ENCODE assay signal across 9 cellular contexts in genomic region chr6:4059115-4059777, GRCh38. TPM values are rescaled to one million over a fixed set of nuclear protein-coding genes. Genes with fewer than 3 reads are reported as not detected.
A peak's percentile ranks its signal among the peaks of the same experiment; 100 is the strongest.
DNase-seq lines count a peak whose midpoint lies in the region; ATAC-seq and TF ChIP-seq lines count a peak whose summit lies in the region.
"Had no signal": no experiment of that assay in that cellular context is flagged by ENCODE, and none has a peak within 500 bp of the region (broad histone marks: within the 10 kb centered on the region; RNA-seq: fewer than 3 reads in every experiment).

No MANE protein-coding gene starts in this region.

- no peaks in the 10 kb centered on the region for H3K4me1 Mint-ChIP-seq in activated B cell treated with CpG ODN at 0.5 μM for 24 hours
- no peaks in the 10 kb centered on the region for H3K4me1 Mint-ChIP-seq in Caco-2 (ENCODE audit: low read depth, unreplicated experiment)

- H3K27me3 ChIP-seq in H7 (ENCODE audit: control insufficient read depth, insufficient read depth, low read length), result no peaks in the 10 kb centered on the region
- no peaks in the 10 kb centered on the region for H3K27me3 ChIP-seq in Caco-2 (replicated peaks; ENCODE audit: control insufficient read depth, insufficient read depth, low read length)

- H3K27ac Mint-ChIP-seq in activated B cell treated with CpG ODN at 0.5 μM for 24 hours (peak overlapping the region; percentile 19), Caco-2 (ENCODE audit: unreplicated experiment) (no peak overlapping the region)

- no peaks in the 10 kb centered on the region for H3K27me3 Mint-ChIP-seq in activated B cell treated with CpG ODN at 0.5 μM for 24 hours
- no peaks in the 10 kb centered on the region for H3K27me3 Mint-ChIP-seq in Caco-2 (ENCODE audit: insufficient read depth, unreplicated experiment)

- peak; percentile 53 for DNase-seq in H4 (ENCODE audit: low spot score)
- no peak for DNase-seq in activated B cell treated with CpG ODN at 0.5 μM for 24 hours
- peak; percentile 85 for DNase-seq in dermis blood vessel endothelial cell
- DNase-seq in stimulated activated CD4-positive, alpha-beta T cell treated with anti-CD3 and anti-CD28 coated beads, Interleukin-12 subunit alpha, Interleukin-12 subunit beta, amount 100 ng/mL, for 48 hours (ENCODE audit: low read depth in 2 of 3, low spot score in 1 of 3), result peak; percentile 36 to 50 (median 44)
- DNase-seq in NCI-H510A treated with DMSO at 0.1 percent for 48 hours (lab: John Stamatoyannopoulos, UW), result no peak
- no peak for DNase-seq in H7
- DNase-seq in Caco-2, result no peak

- TF ChIP-seq CTCF in activated B cell treated with CpG ODN at 0.5 μM for 24 hours (IDR thresholded peaks at IDR 0.05) (no peak), Caco-2 (IDR thresholded peaks at IDR 0.05; ENCODE audit: insufficient read depth in 1 of 2, low read depth in 1 of 2, low read length in 1 of 2, severe bottlenecking in 1 of 2, unreplicated experiment in 1 of 2) (no peak)

- POLR2A ChIA-PET in activated B cell treated with CpG ODN at 0.5 μM for 24 hours (lab: Charles Lee) (no interaction called here), Caco-2 (lab: Charles Lee) (no interaction called here)

- peaks cover 93% of the 10 kb centered on the region for H3K36me3 Mint-ChIP-seq in activated B cell treated with CpG ODN at 0.5 μM for 24 hours (ENCODE audit: low read depth)
- peaks cover 85% of the 10 kb centered on the region for H3K36me3 Mint-ChIP-seq in Caco-2 (ENCODE audit: insufficient read depth, unreplicated experiment)

- CTCF ChIA-PET in activated B cell treated with CpG ODN at 0.5 μM for 24 hours (lab: Charles Lee), result interaction anchor here (0.6 to 2.5 kb wide), 2 partner anchors 76 to 96 kb away, joined by 4 to 6 read pairs; partner anchors contain the start of gene ECI2
- CTCF ChIA-PET in Caco-2 (lab: Charles Lee), result no interaction called here

- BruUV-seq in Caco-2 (replicated peaks; lab: Mats Ljungman, UMichigan), result no TSS peak

- peaks cover 27% of the 10 kb centered on the region for H3K36me3 ChIP-seq in H7 (replicated peaks; ENCODE audit: control insufficient read depth, insufficient read depth, low read length)
- peaks cover 2% of the 10 kb centered on the region for H3K36me3 ChIP-seq in Caco-2 (ENCODE audit: control insufficient read depth, insufficient read depth, low read length)

- no peaks in the 10 kb centered on the region for H3K9me3 ChIP-seq in Caco-2

- H3K4me3 Mint-ChIP-seq in activated B cell treated with CpG ODN at 0.5 μM for 24 hours, result no peak overlapping the region
- no peak overlapping the region for H3K4me3 Mint-ChIP-seq in Caco-2 (ENCODE audit: unreplicated experiment)

- H3K9me3 Mint-ChIP-seq in activated B cell treated with CpG ODN at 0.5 μM for 24 hours, result no peaks in the 10 kb centered on the region
- H3K9me3 Mint-ChIP-seq in Caco-2 (ENCODE audit: unreplicated experiment), result no peaks in the 10 kb centered on the region
- H3K9me3 Mint-ChIP-seq: nephron had no signal

- H3K4me1 ChIP-seq in Caco-2, result no peaks in the 10 kb centered on the region

- no peak overlapping the region for H3K4me3 ChIP-seq in H7 (ENCODE audit: insufficient read depth, low read depth, low read length)
- H3K4me3 ChIP-seq in Caco-2 (ENCODE audit: low read depth, low read length), result no peak overlapping the region

- intact Hi-C loops in activated B cell treated with CpG ODN at 0.5 μM for 24 hours (cut with micrococcal nuclease) (loop anchor here (10.0 kb wide), 1 partner anchor 876 kb away; no protein-coding TSS in a partner anchor), Caco-2 (cut with micrococcal nuclease; ENCODE audit: unreplicated experiment) (no loop called here)

- ATAC-seq in activated B cell treated with CpG ODN at 0.5 μM for 24 hours (ENCODE audit: low read depth), result no peak
- ATAC-seq in HG03108 (IDR thresholded peaks at IDR 0.05; ENCODE audit: unreplicated experiment), result no peak

RNA-seq across cellular contexts. Expression of gene FAM217A, which starts 19.7 kb away (rescaled TPM):
- total RNA-seq in H4 (2014; rRNA removed; shearing (Covaris generic)), result not detected in 2 replicates
- total RNA-seq in activated B cell treated with CpG ODN at 0.5 μM for 24 hours (not detected in 2 replicates), dermis blood vessel endothelial cell (not detected in 2 replicates), Caco-2 (2022) (not detected in 2 replicates)
- not detected in 2 replicates for total RNA-seq in H7 (2014; rRNA removed; shearing (Covaris generic))

Comparison
In these comparisons a context has a peak if more than half of its experiments do, and no peak if none do; other contexts are left out.
1. DNase-seq: peak in H4 (single experiment), dermis blood vessel endothelial cell (single experiment) and stimulated activated CD4-positive, alpha-beta T cell treated with anti-CD3 and anti-CD28 coated beads, Interleukin-12 subunit alpha, Interleukin-12 subunit beta, amount 100 ng/mL, for 48 hours (3 of 3); none in activated B cell treated with CpG ODN at 0.5 μM for 24 hours (single experiment), NCI-H510A treated with DMSO at 0.1 percent for 48 hours (single experiment), H7 (single experiment) and Caco-2 (0 of 2).